Comparison of ENCODE assay signal across 8 cellular contexts in genomic region chr13:71879129-71879535, GRCh38. TPM values are rescaled to one million over a fixed set of nuclear protein-coding genes. Genes with fewer than 3 reads are reported as not detected.
DNase-seq lines count a peak whose midpoint lies in the region; ATAC-seq and TF ChIP-seq lines count a peak whose summit lies in the region.

No MANE protein-coding gene starts in this region.

- no peak overlapping the region for H3K4me3 ChIP-seq in Jurkat, Clone E6-1 (ENCODE audit: low read length)
- no peak overlapping the region for H3K4me3 ChIP-seq in prostate gland

- DNase-seq in NCI-H2107 treated with DMSO at 0.1 percent for 48 hours (lab: John Stamatoyannopoulos, UW; ENCODE audit: unreplicated experiment) (peak; percentile 98), NCI-H2107 (lab: John Stamatoyannopoulos, UW) (no peak), RPMI7951 (ENCODE audit: low read depth) (peak; percentile 14), fibroblast of gingiva (ENCODE audit: low read depth) (peak; percentile 7), prostate gland (ENCODE audit: low spot score) (peak; percentile 10)
- peak; percentile 32 for DNase-seq in Jurkat, Clone E6-1 (ENCODE audit: low read depth, low spot score)
- DNase-seq in activated effector memory CD4-positive, alpha-beta T cell treated with anti-CD3 and anti-CD28 coated beads, Interleukin-2, amount 50 U/mL, for 16 hours: no peak

- no peaks in the 10 kb centered on the region for H3K9me3 ChIP-seq in prostate gland

- intact Hi-C loops in prostate gland (cut with DNase I): no loop called here

- TF ChIP-seq POLR2A in prostate gland (IDR thresholded peaks at IDR 0.05): no peak

- H3K27ac ChIP-seq in prostate gland: no peak overlapping the region

- ATAC-seq in GM21825 (IDR thresholded peaks at IDR 0.05; ENCODE audit: unreplicated experiment): peak; percentile 94

- H3K27me3 ChIP-seq in prostate gland (replicated peaks; ENCODE audit: insufficient read depth): no peaks in the 10 kb centered on the region

- H3K36me3 ChIP-seq in prostate gland: no peaks in the 10 kb centered on the region

- H3K4me1 ChIP-seq in prostate gland (replicated peaks): no peaks in the 10 kb centered on the region

- WGBS in prostate gland: 12% methylated on average over 3 of the region's 3 CpGs

- peak; percentile 16 to 64 (median 60) for TF ChIP-seq CTCF in prostate gland (IDR thresholded peaks at IDR 0.05)

RNA-seq across cellular contexts. Expression of gene DACH1, which starts 12.1 kb away (rescaled TPM):
- 0.29 TPM for polyA plus RNA-seq in Jurkat, Clone E6-1 (2012; ENCODE audit: insufficient read depth, insufficient read length)
- total RNA-seq in RPMI7951 (2014; rRNA removed; shearing (Covaris generic)): not detected in 2 replicates
- 10 to 100 TPM; 14.6 to 18.0 TPM for total RNA-seq in prostate gland

Comparison
In these comparisons a context has a peak if more than half of its experiments do, and no peak if none do; other contexts are left out.
1. DNase-seq: peak in NCI-H2107 treated with DMSO at 0.1 percent for 48 hours (single experiment), Jurkat, Clone E6-1 (single experiment), RPMI7951 (single experiment), fibroblast of gingiva (single experiment) and prostate gland (single experiment); none in NCI-H2107 (single experiment) and activated effector memory CD4-positive, alpha-beta T cell treated with anti-CD3 and anti-CD28 coated beads, Interleukin-2, amount 50 U/mL, for 16 hours (single experiment).
2. RNA of gene DACH1, which starts 12.1 kb away (total RNA-seq): 14.6 to 18.0 TPM in prostate gland; not detected in RPMI7951; every median in the first group is over 10 times any median in the second.